Comparison of ENCODE assay signal across 25 cellular contexts in genomic region chr17:80422981-80423380, GRCh38. TPM values are rescaled to one million over a fixed set of nuclear protein-coding genes. Genes with fewer than 3 reads are reported as not detected.
DNase-seq lines count a peak whose midpoint lies in the region; ATAC-seq, FAIRE-seq and TF ChIP-seq lines count a peak whose summit lies in the region.
"Had no signal": no experiment of that assay in that cellular context is flagged by ENCODE, and none has a peak within 500 bp of the region (broad histone marks: within the 10 kb centered on the region; RNA-seq: fewer than 3 reads in every experiment).

No MANE protein-coding gene starts in this region.

- CTCF ChIA-PET in endothelial cell of umbilical vein (lab: Charles Lee), result interaction anchor here (2.7 to 2.9 kb wide), 2 partner anchors 227 to 476 kb away, joined by 10 to 15 read pairs; no protein-coding TSS in a partner anchor

- H3K4me3 ChIP-seq in H7 (ENCODE audit: insufficient read depth, low read depth, low read length) (no peak overlapping the region), endothelial cell of umbilical vein (replicated peaks in 1 of 3; ENCODE audit: insufficient read depth in 1 of 3, low read depth in 1 of 3, low read length in 3 of 3) (no peak overlapping the region), right lobe of liver (no peak overlapping the region), spleen (no peak overlapping the region)
- H3K4me3 ChIP-seq: skin epidermis, thyroid gland had no signal

- H3K36me3 ChIP-seq in H7 (replicated peaks; ENCODE audit: control insufficient read depth, insufficient read depth, low read length) (no peaks in the 10 kb centered on the region), endothelial cell of umbilical vein (ENCODE audit: control insufficient read depth in 2 of 2, extremely low read depth in 1 of 2, insufficient read depth in 2 of 2, low read length in 2 of 2) (peaks cover 0 to 4% of the 10 kb centered on the region in 2 experiments), right lobe of liver (peaks cover 0 to 2% (median 0%) of the 10 kb centered on the region in 4 donors), spleen (peaks cover 0 to 25% (median 7%) of the 10 kb centered on the region in 6 donors)
- H3K36me3 ChIP-seq: thyroid gland had no signal

- H3K9me3 ChIP-seq in endothelial cell of umbilical vein (replicated peaks; ENCODE audit: control insufficient read depth, insufficient read depth, low read length) (no peaks in the 10 kb centered on the region), right lobe of liver (no peaks in the 10 kb centered on the region), spleen (no peaks in the 10 kb centered on the region)
- H3K9me3 ChIP-seq: thyroid gland had no signal

- H3K27me3 ChIP-seq in H7 (ENCODE audit: control insufficient read depth, insufficient read depth, low read length), result no peaks in the 10 kb centered on the region
- no peaks in the 10 kb centered on the region for H3K27me3 ChIP-seq in endothelial cell of umbilical vein (ENCODE audit: control insufficient read depth in 2 of 2, insufficient read depth in 2 of 2, low read length in 2 of 2)
- H3K27me3 ChIP-seq in right lobe of liver, result no peaks in the 10 kb centered on the region
- no peaks in the 10 kb centered on the region for H3K27me3 ChIP-seq in spleen (replicated peaks in 1 of 7)
- H3K27me3 ChIP-seq: thyroid gland had no signal

- DNase-seq in H7 (peak; percentile 46), endothelial cell of umbilical vein (ENCODE audit: low read depth, low spot score) (no peak), right lobe of liver (peak in 1 of 3 donors; percentile 56), spleen (peak; percentile 86), T-helper 1 cell (no peak), RCC 7860 (ENCODE audit: low spot score) (no peak), NCI-H524 (lab: John Stamatoyannopoulos, UW) (no peak)
- DNase-seq: activated CD4-positive, alpha-beta T cell treated with anti-CD3 and anti-CD28 coated beads for 48 hours; activated CD8-positive, alpha-beta memory T cell treated with anti-CD3 and anti-CD28 coated beads for 24 hours; activated T-cell treated with anti-CD3 and anti-CD28 coated beads, Interleukin-2, amount 50 U/mL, for 1 hour; CD4-positive, alpha-beta T cell; DMS 273 treated with DMSO at 0.1 percent for 48 hours; H9; KBM-7; NCI-H1105 treated with DMSO at 0.1 percent for 48 hours; NCI-H226; NCI-H82; stimulated activated naive CD8-positive, alpha-beta T cell treated with anti-CD3 and anti-CD28 coated beads, Interleukin-15, amount 100 ng/mL, for 72 hours had no signal

- no peak for TF ChIP-seq CTCF in endothelial cell of umbilical vein (IDR thresholded peaks at IDR 0.05; ENCODE audit: extremely low read depth in 1 of 2, insufficient read depth in 1 of 2, low read depth in 1 of 2, low read length in 2 of 2)
- no peak for TF ChIP-seq CTCF in right lobe of liver (IDR thresholded peaks at IDR 0.05)
- no peak for TF ChIP-seq CTCF in spleen (IDR thresholded peaks at IDR 0.05 in 8 of 11, conservative IDR thresholded peaks at IDR 0.05 in 3 of 11)

- no peaks in the 10 kb centered on the region for H4K20me1 ChIP-seq in endothelial cell of umbilical vein (replicated peaks; ENCODE audit: control insufficient read depth, extremely low read depth, insufficient read depth, low read length)

- 100% methylated on average over 3 of the region's 20 CpGs for WGBS in right lobe of liver (ENCODE audit: insufficient coverage, low coverage, low lambda C conversion rate, missing lambda C conversion rate)
- WGBS in spleen, 5 donors, result 57 to 70% (median 63%) methylated on average over 15 to 20 of the region's 20 CpGs

- no peaks in the 10 kb centered on the region for H3K79me2 ChIP-seq in endothelial cell of umbilical vein (ENCODE audit: control insufficient read depth, insufficient read depth, low read length)

- FAIRE-seq in endothelial cell of umbilical vein (lab: Jason Lieb, UNC) (no peak), RCC 7860 (lab: Jason Lieb, UNC) (no peak)
- FAIRE-seq: GM19239 had no signal

- H3K4me2 ChIP-seq in endothelial cell of umbilical vein (ENCODE audit: insufficient read depth, low read length), result no peak overlapping the region

- intact Hi-C loops in endothelial cell of umbilical vein (cut with micrococcal nuclease), result loop anchor here (10.0 kb wide), 1 partner anchor 342 kb away; no protein-coding TSS in a partner anchor
- intact Hi-C loops in right lobe of liver (cut with DNase I), result loop anchor here in 1 of 2 donors (5.0 to 10.0 kb wide), 2 partner anchors 152 to 559 kb away; no protein-coding TSS in a partner anchor
- intact Hi-C loops in spleen (cut with DNase I; ENCODE audit: low total_unique reads), result loop anchor here (10.0 kb wide), 1 partner anchor 152 kb away; no protein-coding TSS in a partner anchor

- BruUV-seq in endothelial cell of umbilical vein (replicated peaks; lab: Mats Ljungman, UMichigan), result no TSS peak

- no peak overlapping the region for H2AFZ ChIP-seq in endothelial cell of umbilical vein (ENCODE audit: low read depth, low read length)

- dilution Hi-C loops in endothelial cell of umbilical vein (cut with MboI; ENCODE audit: extremely low pct_ligation_motif_present, low sequenced_read_pairs), result no loop called here

- POLR2A ChIA-PET in endothelial cell of umbilical vein (lab: Charles Lee), result no interaction called here

- H3K9ac ChIP-seq in endothelial cell of umbilical vein (replicated peaks; ENCODE audit: extremely low read depth, insufficient read depth, low read length), result no peak overlapping the region

- ATAC-seq in right lobe of liver (peak in 3 of 4 donors; percentile 10 to 19 (median 17)), GM18505 (IDR thresholded peaks at IDR 0.05; ENCODE audit: unreplicated experiment) (no peak)
- ATAC-seq: stimulated activated naive CD8-positive, alpha-beta T cell treated with anti-CD3 and anti-CD28 coated beads, Interleukin-15, amount 100 ng/mL, for 72 hours had no signal

- TF ChIP-seq POLR2A in endothelial cell of umbilical vein (IDR thresholded peaks at IDR 0.05; ENCODE audit: low read depth, low read length) (no peak), right lobe of liver (IDR thresholded peaks at IDR 0.05) (no peak), spleen (IDR thresholded peaks at IDR 0.05) (no peak), GM18505 (IDR thresholded peaks at IDR 0.05; ENCODE audit: borderline replicate concordance, extremely low read depth, insufficient read depth, insufficient read length) (no peak)

- H3K4me1 ChIP-seq in endothelial cell of umbilical vein (ENCODE audit: control insufficient read depth, extremely low read depth, insufficient read depth, low read length) (no peaks in the 10 kb centered on the region), right lobe of liver (no peaks in the 10 kb centered on the region), spleen (peaks cover 7 to 54% (median 31%) of the 10 kb centered on the region in 6 donors)

- no peaks in the 10 kb centered on the region for H3K9me1 ChIP-seq in endothelial cell of umbilical vein (replicated peaks; ENCODE audit: control insufficient read depth, extremely low read depth, insufficient read depth, low read length)

- H3K27ac ChIP-seq in endothelial cell of umbilical vein (ENCODE audit: insufficient read depth, low read depth, low read length) (no peak overlapping the region), right lobe of liver (no peak overlapping the region), spleen (peak overlapping the region in 6 of 8 donors; percentile 29 to 67 (median 40))
- H3K27ac ChIP-seq: skin epidermis, thyroid gland had no signal

TF ChIP-seq in endothelial cell of umbilical vein, 7 proteins besides CTCF, POLR2A, EP300 and RAD21:
- no peak for TF ChIP-seq GATA2 (IDR thresholded peaks at IDR 0.05; ENCODE audit: insufficient read depth, insufficient read length, low read depth, low read length)
- peak; percentile 25 for TF ChIP-seq MAX (IDR thresholded peaks at IDR 0.05; ENCODE audit: insufficient read depth, insufficient read length)
TF ChIP-seq in endothelial cell of umbilical vein: peak in this region for 1.

RNA-seq across cellular contexts. Expression of gene ENDOV, which starts 8.0 kb away (rescaled TPM):
- 17.1 and 26.0 TPM in 2 replicates for total RNA-seq in H7 (2014; rRNA removed; shearing (Covaris generic))
- total RNA-seq in endothelial cell of umbilical vein (17.6 and 25.9 TPM in 2 replicates), right lobe of liver (10 to 100 TPM in 5 of 6 experiments, 1 to 10 TPM in 1; 6.8 to 14.1 (median 11.3) TPM), spleen (10 to 100 TPM; 20.3 to 47.4 (median 29.0) TPM)
- polyA plus RNA-seq in endothelial cell of umbilical vein (20.4 and 21.1 TPM in 2 replicates), spleen (10 to 100 TPM in 2 of 3 donors, 1 to 10 TPM in 1; 9.7 to 22.2 (median 18.9) TPM)
- polyA plus RNA-seq in endothelial cell of umbilical vein (2011; cell fraction: cytosol; rRNA removed), result 10.0 and 15.4 TPM in 2 replicates
- polyA plus RNA-seq in endothelial cell of umbilical vein (2011; cell fraction: nucleus; rRNA removed), result 32.2 and 34.5 TPM in 2 replicates
- 11.6 and 17.0 TPM in 2 replicates for polyA plus RNA-seq in endothelial cell of umbilical vein (2012)
- polyA minus RNA-seq in endothelial cell of umbilical vein, result 17.2 and 23.8 TPM in 2 replicates
- 8.7 TPM for polyA minus RNA-seq in endothelial cell of umbilical vein (2011; cell fraction: cytosol; rRNA and poly(A)+ RNA removed)
- 29.0 and 30.3 TPM in 2 replicates for polyA minus RNA-seq in endothelial cell of umbilical vein (2011; cell fraction: nucleus; rRNA and poly(A)+ RNA removed)

RNA-seq across cellular contexts. Expression of gene NPTX1, which starts 53.4 kb away (rescaled TPM):
- total RNA-seq in H7 (2014; rRNA removed; shearing (Covaris generic)), result 1.6 and 4.2 TPM in 2 replicates
- total RNA-seq in endothelial cell of umbilical vein, result not detected in 2 replicates
- polyA plus RNA-seq in endothelial cell of umbilical vein, result 0.03 and 0.08 TPM in 2 replicates
- polyA plus RNA-seq in endothelial cell of umbilical vein (2011; cell fraction: cytosol; rRNA removed), result 0.04 and 0.05 TPM in 2 replicates
- 0.13 and 0.14 TPM in 2 replicates for polyA plus RNA-seq in endothelial cell of umbilical vein (2011; cell fraction: nucleus; rRNA removed)
- 0.07 TPM in 1 of 2 replicates, not detected in the other for polyA plus RNA-seq in endothelial cell of umbilical vein (2012)
- polyA minus RNA-seq in endothelial cell of umbilical vein, result not detected in 2 replicates
- 12.3 TPM for polyA minus RNA-seq in endothelial cell of umbilical vein (2011; cell fraction: cytosol; rRNA and poly(A)+ RNA removed)
- 0.29 TPM in 1 of 2 replicates, not detected in the other for polyA minus RNA-seq in endothelial cell of umbilical vein (2011; cell fraction: nucleus; rRNA and poly(A)+ RNA removed)
- under 1 TPM in 1 of 6 experiments, not detected in 5; 0.06 TPM for total RNA-seq in right lobe of liver
- 10 to 100 TPM in 1 of 7 donors, 1 to 10 TPM in 5, under 1 TPM in 1; 0.60 to 14.0 (median 7.3) TPM for total RNA-seq in spleen
- polyA plus RNA-seq in spleen, result under 1 TPM; 0.04 to 0.48 (median 0.15) TPM
- total RNA-seq: HT-29, kidney epithelial cell, MCF 10A had no signal

Comparison
In these comparisons a context has a peak if more than half of its experiments do, and no peak if none do; other contexts are left out.
1. DNase-seq: peak in H7 (single experiment) and spleen (single experiment); none in endothelial cell of umbilical vein (single experiment), T-helper 1 cell (0 of 5), RCC 7860 (single experiment) and NCI-H524 (0 of 2).
2. H3K27ac ChIP-seq: peak in spleen (6 of 8); none in endothelial cell of umbilical vein (single experiment) and right lobe of liver (0 of 3).